Comparison of ENCODE assay signal across 8 cellular contexts in the genomic region with DNA sequence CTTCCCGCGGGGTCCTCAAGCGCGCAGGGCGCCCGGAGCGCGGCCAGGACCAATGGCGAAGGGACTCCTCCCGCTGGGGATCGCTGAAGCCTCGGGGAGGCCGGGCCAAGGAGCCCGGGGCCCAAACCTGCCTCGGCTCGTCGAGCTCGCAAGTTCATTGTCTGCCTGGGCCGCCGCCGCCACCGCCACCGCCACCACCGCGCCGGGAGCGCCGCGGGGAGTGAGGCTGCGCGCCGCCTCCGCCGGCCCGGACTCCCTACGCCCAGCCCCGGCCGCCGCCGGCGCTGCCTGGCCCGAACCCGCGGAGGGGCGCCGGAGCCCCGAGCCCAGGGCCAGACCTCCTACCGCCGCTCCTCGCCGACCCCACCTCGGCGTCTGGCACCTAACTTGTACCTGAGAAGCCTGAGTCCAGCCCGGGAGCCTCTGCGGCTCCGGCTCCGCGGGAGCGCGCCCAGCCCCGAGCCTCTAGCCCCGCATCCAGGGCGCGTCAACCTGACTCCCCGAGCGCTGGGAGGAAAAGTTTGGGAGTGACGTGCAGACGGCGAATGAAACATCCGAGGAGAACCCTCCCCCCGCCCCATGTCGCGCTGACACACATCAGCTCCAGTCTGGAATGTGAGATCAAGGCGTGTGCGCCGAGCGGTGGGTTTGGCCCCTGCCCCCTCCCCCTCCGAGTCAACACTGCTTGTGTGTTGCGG. TPM values are rescaled to one million over a fixed set of nuclear protein-coding genes. Genes with fewer than 3 reads are reported as not detected.
A peak's percentile ranks its signal among the peaks of the same experiment; 100 is the strongest.
DNase-seq lines count a peak whose midpoint lies in the region; ATAC-seq and TF ChIP-seq lines count a peak whose summit lies in the region.

TSS of gene CHST15 (minus strand) at position 523 of the 698 bp plus-strand sequence. CDS start 47,386 bp downstream, outside the sequence.

- peak within 1 kb of the TSS; percentile 59 for H3K27ac ChIP-seq in WERI-Rb-1

- H3K36me3 Mint-ChIP-seq in Calu3 (ENCODE audit: insufficient read depth, unreplicated experiment) (peaks cover 32% of the 10 kb centered on the region), nephron progenitor cell (ENCODE audit: low read depth) (no peaks in the 10 kb centered on the region)

- no TSS peak for BruUV-seq in Calu3 (replicated peaks; lab: Mats Ljungman, UMichigan)

- no peaks in the 10 kb centered on the region for H3K27me3 Mint-ChIP-seq in Calu3 (ENCODE audit: unreplicated experiment)
- peaks cover 53% of the 10 kb centered on the region for H3K27me3 Mint-ChIP-seq in nephron progenitor cell (ENCODE audit: low read depth, poor library complexity)

- DNase-seq in Calu3 (peak; percentile 46), H7 (peak; percentile 91), WERI-Rb-1 (no peak), fibroblast of villous mesenchyme (ENCODE audit: low read depth) (peak; percentile 51), nephron progenitor cell (peak; percentile 74), GM19240 (ENCODE audit: insufficient read length, low spot score) (no peak), epidermal melanocyte (ENCODE audit: insufficient read length, low spot score) (no peak)

- H3K4me3 Mint-ChIP-seq in Calu3 (ENCODE audit: low read depth, unreplicated experiment) (peak within 1 kb of the TSS; percentile 76), nephron progenitor cell (peak within 1 kb of the TSS; percentile 80)

- TF ChIP-seq CTCF in Calu3 (IDR thresholded peaks at IDR 0.05; ENCODE audit: unreplicated experiment), result no peak
- no peak for TF ChIP-seq CTCF in WERI-Rb-1 (IDR thresholded peaks at IDR 0.05; ENCODE audit: low read depth, low read length)
- TF ChIP-seq CTCF in fibroblast of villous mesenchyme (IDR thresholded peaks at IDR 0.05; ENCODE audit: insufficient read depth, low read depth, low read length), result no peak
- TF ChIP-seq CTCF in nephron progenitor cell (IDR thresholded peaks at IDR 0.05), result no peak

- H3K27ac Mint-ChIP-seq in Calu3 (ENCODE audit: unreplicated experiment) (no peak within 1 kb of the TSS), nephron progenitor cell (no peak within 1 kb of the TSS)

- H3K4me3 ChIP-seq in H7 (ENCODE audit: insufficient read depth, low read depth, low read length) (peak within 1 kb of the TSS; percentile 82), WERI-Rb-1 (ENCODE audit: low read depth, low read length) (peak within 1 kb of the TSS; percentile 63), fibroblast of villous mesenchyme (ENCODE audit: low read depth, low read length) (peak within 1 kb of the TSS; percentile 61)

- intact Hi-C loops in Calu3 (cut with micrococcal nuclease; ENCODE audit: unreplicated experiment), result loop anchor here (5.0 to 10.0 kb wide), 3 partner anchors 96 to 292 kb away; no protein-coding TSS in a partner anchor

- CTCF ChIA-PET in Calu3 (lab: Charles Lee), result interaction anchor here (1.3 kb wide), 1 partner anchor 99 kb away, joined by 3 read pairs; no protein-coding TSS in a partner anchor

- H3K4me1 Mint-ChIP-seq in Calu3 (ENCODE audit: low read depth, unreplicated experiment), result peaks cover 26% of the 10 kb centered on the region
- H3K4me1 Mint-ChIP-seq in nephron progenitor cell, result peaks cover 53% of the 10 kb centered on the region

- no peaks in the 10 kb centered on the region for H3K9me3 Mint-ChIP-seq in Calu3 (ENCODE audit: low read depth, unreplicated experiment)
- H3K9me3 Mint-ChIP-seq in nephron progenitor cell, result peaks cover 4% of the 10 kb centered on the region

- H3K27me3 ChIP-seq in H7 (ENCODE audit: control insufficient read depth, insufficient read depth, low read length), result peaks cover 21% of the 10 kb centered on the region
- H3K27me3 ChIP-seq in WERI-Rb-1 (ENCODE audit: insufficient read depth, low read depth, severe bottlenecking), result peaks cover 20% of the 10 kb centered on the region

- no peak for ATAC-seq in HG03442 (IDR thresholded peaks at IDR 0.05; ENCODE audit: unreplicated experiment)

- H3K36me3 ChIP-seq in H7 (replicated peaks; ENCODE audit: control insufficient read depth, insufficient read depth, low read length) (no peaks in the 10 kb centered on the region), WERI-Rb-1 (no peaks in the 10 kb centered on the region)

- peaks cover 6% of the 10 kb centered on the region for H3K9me3 ChIP-seq in WERI-Rb-1 (ENCODE audit: severe bottlenecking)

RNA-seq across cellular contexts. Expression of gene CHST15, which starts in this region (rescaled TPM):
- total RNA-seq in Calu3 (2022) (18.3 and 19.3 TPM in 2 replicates), fibroblast of villous mesenchyme (7.4 and 16.4 TPM in 2 replicates)
- total RNA-seq in H7 (2014; rRNA removed; shearing (Covaris generic)), result 15.7 and 18.4 TPM in 2 replicates

Comparison
In these comparisons a context has a peak if more than half of its experiments do, and no peak if none do; other contexts are left out.
1. DNase-seq: peak in Calu3 (single experiment), H7 (single experiment), fibroblast of villous mesenchyme (single experiment) and nephron progenitor cell (single experiment); none in WERI-Rb-1 (single experiment), GM19240 (single experiment) and epidermal melanocyte (single experiment).
2. Peak in every context shown above with its lines, with median percentiles within 50 percentile points of each other: H3K4me3 ChIP-seq.